ENCODE assay signal across 1 cellular context in the genomic region with DNA sequence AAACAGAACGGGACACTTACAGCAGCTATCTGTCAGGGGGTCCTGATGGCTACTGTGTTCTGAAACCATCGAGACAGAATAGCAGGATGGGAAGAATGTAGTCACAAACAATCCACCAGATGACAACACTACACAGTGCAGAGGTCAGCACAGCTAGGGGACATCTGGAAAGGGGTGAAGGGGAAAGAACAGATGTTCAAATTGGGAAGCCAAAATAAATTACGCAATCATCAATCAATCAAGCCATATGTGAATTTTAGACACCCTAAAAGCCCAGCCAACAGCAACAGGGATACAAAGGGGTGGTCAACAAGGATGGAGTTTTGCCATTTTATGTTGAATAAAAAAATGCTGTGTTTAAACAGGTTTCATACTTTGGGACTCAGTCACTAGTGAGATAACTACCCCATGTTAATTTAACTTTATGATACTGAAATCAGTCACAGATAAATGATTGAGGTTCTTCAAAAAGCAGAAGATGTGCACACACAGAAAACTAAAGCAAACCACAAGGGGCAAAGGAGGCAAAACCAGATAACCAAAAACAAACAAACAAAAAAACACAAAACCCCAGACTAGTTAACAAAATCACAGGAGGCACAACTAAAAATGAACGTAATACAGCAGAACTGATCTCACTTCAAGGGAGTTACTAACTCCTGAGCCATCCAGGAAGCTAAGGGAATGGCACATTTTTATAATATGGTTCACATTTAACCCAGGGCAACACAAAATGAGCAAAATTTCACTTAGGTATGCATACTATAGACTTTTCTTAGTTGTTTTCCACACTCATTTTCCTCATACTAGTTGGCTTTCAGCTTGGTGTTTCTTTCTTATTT.
TF ChIP-seq lines count a peak whose summit lies in the region.

No MANE protein-coding gene starts in this region.

TF ChIP-seq in SK-N-SH treated with all-trans-retinoic acid at 6 μM for 48 hours, 23 proteins besides CTCF, POLR2A, EP300 and RAD21 (continued from another document):
- TF ChIP-seq, protein P1, sequence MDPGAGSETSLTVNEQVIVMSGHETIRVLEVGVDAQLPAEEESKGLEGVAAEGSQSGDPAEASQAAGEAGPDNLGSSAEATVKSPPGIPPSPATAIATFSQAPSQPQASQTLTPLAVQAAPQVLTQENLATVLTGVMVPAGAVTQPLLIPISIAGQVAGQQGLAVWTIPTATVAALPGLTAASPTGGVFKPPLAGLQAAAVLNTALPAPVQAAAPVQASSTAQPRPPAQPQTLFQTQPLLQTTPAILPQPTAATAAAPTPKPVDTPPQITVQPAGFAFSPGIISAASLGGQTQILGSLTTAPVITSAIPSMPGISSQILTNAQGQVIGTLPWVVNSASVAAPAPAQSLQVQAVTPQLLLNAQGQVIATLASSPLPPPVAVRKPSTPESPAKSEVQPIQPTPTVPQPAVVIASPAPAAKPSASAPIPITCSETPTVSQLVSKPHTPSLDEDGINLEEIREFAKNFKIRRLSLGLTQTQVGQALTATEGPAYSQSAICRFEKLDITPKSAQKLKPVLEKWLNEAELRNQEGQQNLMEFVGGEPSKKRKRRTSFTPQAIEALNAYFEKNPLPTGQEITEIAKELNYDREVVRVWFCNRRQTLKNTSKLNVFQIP (CRISPR knock-in tag; IDR thresholded peaks at IDR 0.05; ENCODE audit: borderline replicate concordance, low read depth) = no peak
- TF ChIP-seq ESRRG (CRISPR knock-in tag; IDR thresholded peaks at IDR 0.05) (no peak), SNAI2 (CRISPR knock-in tag; IDR thresholded peaks at IDR 0.05) (no peak)
